In the genomic region with DNA sequence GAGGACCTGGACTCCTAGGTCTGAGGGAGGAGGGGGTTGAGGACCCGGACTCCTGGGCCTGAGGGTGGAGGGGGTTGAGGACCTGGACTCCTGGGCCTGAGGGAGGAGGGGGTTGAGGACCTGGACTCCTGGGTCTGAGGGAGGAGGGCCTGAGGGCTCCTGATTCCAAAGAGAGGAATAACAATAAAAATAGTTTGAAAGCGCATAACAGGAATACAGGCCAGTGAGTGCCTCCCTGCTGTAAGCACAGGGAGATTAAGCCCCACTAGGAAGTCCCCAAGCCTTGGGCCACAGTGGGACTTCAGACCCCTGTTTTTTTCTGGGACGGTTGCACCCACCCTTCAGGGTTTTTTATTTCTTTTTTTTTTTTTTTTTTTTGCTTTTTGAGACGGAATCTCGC, we compare ENCODE assay signal across 24 cellular contexts. TPM values are rescaled to one million over a fixed set of nuclear protein-coding genes. Genes with fewer than 3 reads are reported as not detected.
DNase-seq lines count a peak whose midpoint lies in the region; ATAC-seq lines count a peak whose summit lies in the region.
"Had no signal": no experiment of that assay in that cellular context is flagged by ENCODE, and none has a peak within 500 bp of the region (broad histone marks: within the 10 kb centered on the region; RNA-seq: fewer than 3 reads in every experiment).

No MANE protein-coding gene starts in this region.

- H3K27me3 Mint-ChIP-seq in dendritic cell treated with granulocyte-macrophage colony-stimulating factor and Interleukin-4, amounts not matched to agents 40 ng/mL and 50 ng/mL, for 4 days, result peaks cover 11% of the 10 kb centered on the region

- H3K27me3 ChIP-seq in HUES48 (ENCODE audit: control insufficient read depth, insufficient read depth, low read length) (no peaks in the 10 kb centered on the region), mesendoderm (ENCODE audit: insufficient read depth, low read length, poor library complexity) (no peaks in the 10 kb centered on the region)
- H3K27me3 ChIP-seq: SJSA1 had no signal

- H3K9me3 Mint-ChIP-seq in dendritic cell treated with granulocyte-macrophage colony-stimulating factor and Interleukin-4, amounts not matched to agents 40 ng/mL and 50 ng/mL, for 4 days, result no peaks in the 10 kb centered on the region
- H3K9me3 Mint-ChIP-seq: CD8-positive, alpha-beta memory T cell had no signal

- H3K4me3 ChIP-seq in HUES48 (ENCODE audit: low read depth, low read length), result no peak overlapping the region
- no peak overlapping the region for H3K4me3 ChIP-seq in mesendoderm (ENCODE audit: low read length)
- H3K4me3 ChIP-seq: SJSA1 had no signal

- H3K9me3 ChIP-seq in HUES48 (ENCODE audit: control insufficient read depth, insufficient read depth, low read length), result no peaks in the 10 kb centered on the region
- H3K9me3 ChIP-seq: SJSA1 had no signal

- no peak overlapping the region for H3K9ac ChIP-seq in HUES48 (ENCODE audit: low read depth, low read length)
- no peak overlapping the region for H3K9ac ChIP-seq in mesendoderm (ENCODE audit: low read length)

- no peak overlapping the region for H4K5ac ChIP-seq in mesendoderm (ENCODE audit: low read length)

- no peak overlapping the region for H3K23ac ChIP-seq in mesendoderm (ENCODE audit: low read length)

- intact Hi-C loops in dendritic cell treated with granulocyte-macrophage colony-stimulating factor and Interleukin-4, amounts not matched to agents 40 ng/mL and 50 ng/mL, for 4 days (cut with micrococcal nuclease), result no loop called here

- no peak for ATAC-seq in HG03025 (IDR thresholded peaks at IDR 0.05; ENCODE audit: low FRiP score, unreplicated experiment)
- ATAC-seq: HCT116, HepG2 had no signal

- H2AK5ac ChIP-seq in mesendoderm (ENCODE audit: low read length), result no peak overlapping the region

- H3K4me1 ChIP-seq in HUES48 (ENCODE audit: control insufficient read depth, insufficient read depth, low read length) (peaks cover 4% of the 10 kb centered on the region), mesendoderm (ENCODE audit: control insufficient read depth, low read depth, low read length) (no peaks in the 10 kb centered on the region)
- H3K4me1 ChIP-seq: SJSA1 had no signal

- H3K27ac ChIP-seq in HUES48 (ENCODE audit: low read depth, low read length) (peak overlapping the region; percentile 76), mesendoderm (ENCODE audit: low read depth, low read length) (no peak overlapping the region)
- H3K27ac ChIP-seq: C4-2B, SJSA1 had no signal

- no peak overlapping the region for H2BK15ac ChIP-seq in mesendoderm (replicated peaks; ENCODE audit: low read depth)

- H3K79me1 ChIP-seq in mesendoderm (ENCODE audit: low read length), result no peaks in the 10 kb centered on the region

- H3K4me2 ChIP-seq in mesendoderm (ENCODE audit: low read length), result no peak overlapping the region

- H3K4me1 Mint-ChIP-seq in dendritic cell treated with granulocyte-macrophage colony-stimulating factor and Interleukin-4, amounts not matched to agents 40 ng/mL and 50 ng/mL, for 4 days (ENCODE audit: low read depth), result peaks cover 12% of the 10 kb centered on the region
- H3K4me1 Mint-ChIP-seq: CD8-positive, alpha-beta memory T cell had no signal

- no peak overlapping the region for H4K8ac ChIP-seq in mesendoderm (ENCODE audit: low read depth, low read length)

- no peaks in the 10 kb centered on the region for H3K79me2 ChIP-seq in mesendoderm (ENCODE audit: control insufficient read depth, insufficient read depth, low read length)

- no peak overlapping the region for H3K18ac ChIP-seq in mesendoderm (ENCODE audit: low read length)

- no peak overlapping the region for H3K4me3 Mint-ChIP-seq in dendritic cell treated with granulocyte-macrophage colony-stimulating factor and Interleukin-4, amounts not matched to agents 40 ng/mL and 50 ng/mL, for 4 days
- H3K4me3 Mint-ChIP-seq: CD8-positive, alpha-beta memory T cell had no signal

- DNase-seq in EL, result peak; percentile 18
- no peak for DNase-seq in mesendoderm
- no peak for DNase-seq in ACHN
- DNase-seq in RPMI8226, result no peak
- no peak for DNase-seq in NOMO-1 treated with dmso at 0.1 percent for 144 hours (lab: John Stamatoyannopoulos, UW; ENCODE audit: unreplicated experiment)
- DNase-seq: 8988T; Calu3; CD8-positive, alpha-beta memory T cell; DMS153; GF-D8; KG1; NCI-H1092 treated with DMSO at 0.1 percent for 48 hours; NCI-H2029 treated with DMSO at 0.1 percent for 48 hours; NCI-H345; NCI-H524; NCI-H774; NK-92 treated with Interleukin-12 subunit alpha and Interleukin-12 subunit beta, amount 100 ng/mL, for 24 hours had no signal

- peak overlapping the region; percentile 9 for H2BK120ac ChIP-seq in mesendoderm (ENCODE audit: low read depth, low read length)

- H3K36me3 ChIP-seq in HUES48 (ENCODE audit: control insufficient read depth, insufficient read depth, low read length), result no peaks in the 10 kb centered on the region
- H3K36me3 ChIP-seq in mesendoderm (ENCODE audit: control insufficient read depth, insufficient read depth, low read length), result no peaks in the 10 kb centered on the region
- H3K36me3 ChIP-seq: SJSA1 had no signal

- no peak overlapping the region for H2BK5ac ChIP-seq in mesendoderm (ENCODE audit: low read length)

- WGBS in mesendoderm (ENCODE audit: extremely low coverage, insufficient coverage, low lambda C conversion rate), result no CpG with 5 or more reads among the region's 5 CpGs

- H3K4ac ChIP-seq in mesendoderm (ENCODE audit: low read depth, low read length), result no peak overlapping the region

- in situ Hi-C loops in ACHN (cut with HindIII; ENCODE audit: low pct_ligation_motif_present, low pct_unique_long_range_greater_than_20kb, low sequenced_read_pairs), result no loop called here

- H3K36me3 Mint-ChIP-seq in dendritic cell treated with granulocyte-macrophage colony-stimulating factor and Interleukin-4, amounts not matched to agents 40 ng/mL and 50 ng/mL, for 4 days (ENCODE audit: low read depth), result no peaks in the 10 kb centered on the region
- H3K36me3 Mint-ChIP-seq: CD8-positive, alpha-beta memory T cell had no signal

- peak overlapping the region; percentile 36 for H3K27ac Mint-ChIP-seq in dendritic cell treated with granulocyte-macrophage colony-stimulating factor and Interleukin-4, amounts not matched to agents 40 ng/mL and 50 ng/mL, for 4 days
- H3K27ac Mint-ChIP-seq: CD8-positive, alpha-beta memory T cell had no signal

- no peak overlapping the region for H3K56ac ChIP-seq in mesendoderm (ENCODE audit: low read length)

RNA-seq across cellular contexts. Expression of a gene that starts 1.2 kb away (rescaled TPM):
- 0.10 TPM for polyA plus RNA-seq in mesendoderm (2013, experiment 1 of 2)
- 0.10 TPM for polyA plus RNA-seq in mesendoderm (2013, experiment 2 of 2)
- polyA plus RNA-seq: CD8-positive, alpha-beta memory T cell; HepG2 had no signal

RNA-seq across cellular contexts. Expression of a gene that starts 7.2 kb away (rescaled TPM):
- polyA plus RNA-seq in mesendoderm (2013, experiment 1 of 2), result not detected
- polyA plus RNA-seq in mesendoderm (2013, experiment 2 of 2), result 0.20 TPM
- polyA plus RNA-seq: CD8-positive, alpha-beta memory T cell had no signal

RNA-seq across cellular contexts. Expression of a gene that starts 42.5 kb away (rescaled TPM):
- 13.5 TPM for polyA plus RNA-seq in mesendoderm (2013, experiment 1 of 2)
- polyA plus RNA-seq in mesendoderm (2013, experiment 2 of 2), result 13.6 TPM

RNA-seq across cellular contexts. Expression of a gene that starts 49.9 kb away (rescaled TPM):
- 0.31 TPM for polyA plus RNA-seq in mesendoderm (2013, experiment 1 of 2)
- polyA plus RNA-seq in mesendoderm (2013, experiment 2 of 2), result 0.28 TPM
- polyA plus RNA-seq: CD8-positive, alpha-beta memory T cell; HepG2 had no signal

RNA-seq across cellular contexts. Expression of a gene that starts 53.1 kb away (rescaled TPM):
- polyA plus RNA-seq in mesendoderm (2013, experiment 1 of 2), result 23.8 TPM
- 26.3 TPM for polyA plus RNA-seq in mesendoderm (2013, experiment 2 of 2)
